Comparison of ENCODE assay signal across 8 cellular contexts in the genomic region with DNA sequence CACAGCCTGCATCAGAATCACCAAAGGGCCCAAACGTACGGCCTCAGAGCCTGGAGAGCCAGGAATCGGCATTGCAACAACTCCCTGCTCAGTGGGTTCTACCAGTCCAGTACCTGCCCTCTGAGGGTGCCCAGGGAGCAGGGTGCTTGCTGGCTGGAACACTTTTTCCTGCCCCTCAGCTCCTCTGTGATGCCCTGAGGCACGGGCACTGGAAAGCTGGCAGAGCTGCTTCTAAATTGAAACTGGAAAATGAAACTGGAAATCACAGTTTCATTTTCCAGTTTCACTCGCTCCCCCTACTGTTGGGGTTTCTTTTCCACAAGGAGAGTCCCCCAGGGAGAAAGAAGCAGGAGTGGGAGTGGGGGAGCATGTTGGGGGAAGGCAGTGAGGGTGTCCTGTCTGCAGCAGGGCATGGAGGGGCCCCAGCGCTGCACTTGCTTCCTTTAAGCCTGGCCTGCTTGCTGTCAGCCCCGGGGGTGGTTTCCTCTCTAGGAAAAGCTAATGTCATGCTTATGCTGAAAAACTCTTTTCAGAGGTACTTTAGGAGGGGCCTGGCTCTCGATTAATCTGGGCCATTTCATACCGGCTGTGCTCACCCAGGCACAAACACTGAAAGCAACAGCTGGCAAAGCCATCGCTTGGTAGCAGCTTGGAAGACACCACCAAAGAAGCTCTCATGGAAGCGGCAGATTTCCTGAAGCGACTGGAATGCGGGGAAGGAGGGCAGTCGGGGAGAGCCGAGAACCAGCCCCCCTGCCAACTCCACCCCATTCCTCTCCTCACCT. TPM values are rescaled to one million over a fixed set of nuclear protein-coding genes. Genes with fewer than 3 reads are reported as not detected.
DNase-seq lines count a peak whose midpoint lies in the region; ATAC-seq and TF ChIP-seq lines count a peak whose summit lies in the region.

No MANE protein-coding gene starts in this region.

- H3K36me3 Mint-ChIP-seq in naive B cell: peaks cover 0 to 9% of the 10 kb centered on the region in 2 donors

- no peaks in the 10 kb centered on the region for H3K27me3 Mint-ChIP-seq in naive B cell

- no peaks in the 10 kb centered on the region for H3K9me3 Mint-ChIP-seq in naive B cell

- peak; percentile 37 to 47 for ATAC-seq in naive B cell (ENCODE audit: low read depth in 2 of 2)
- ATAC-seq in GM18519 (IDR thresholded peaks at IDR 0.05; ENCODE audit: low FRiP score, unreplicated experiment): no peak

- POLR2A ChIA-PET in HEK293T (lab: Yijun Ruan, JAX): interaction anchor here (1.5 kb wide), 1 partner anchor 26 kb away, joined by 8 read pairs; the partner anchor contains the start of gene IRF1

- H3K4me1 Mint-ChIP-seq in naive B cell: peaks cover 83 to 97% (median 94%) of the 10 kb centered on the region in 3 donors

- peak overlapping the region; percentile 73 to 88 (median 80) for H3K4me3 Mint-ChIP-seq in naive B cell

- CTCF ChIA-PET in HEK293T (lab: Yijun Ruan, JAX): interaction anchor here (1.8 kb wide), 1 partner anchor 14 kb away, joined by 5 read pairs; no protein-coding TSS in a partner anchor

- DNase-seq in DMS 273 (lab: John Stamatoyannopoulos, UW; ENCODE audit: unreplicated experiment) (peak; percentile 89), NCI-H1694 (lab: John Stamatoyannopoulos, UW) (peak; percentile 65), T47D (ENCODE audit: low read depth in 1 of 2, low spot score in 1 of 2) (peak; percentile 30 to 58), naive B cell (no peak), pons (ENCODE audit: low spot score) (no peak), epidermal melanocyte (ENCODE audit: insufficient read length, low spot score) (no peak), HEK293T (ENCODE audit: extremely low spot score) (no peak)

- in situ Hi-C loops in T47D (cut with HindIII; ENCODE audit: low pct_unique_long_range_greater_than_20kb, low sequenced_read_pairs): no loop called here

- peak overlapping the region; percentile 47 to 92 (median 84) for H3K27ac Mint-ChIP-seq in naive B cell

TF ChIP-seq in HEK293T, 16 proteins besides CTCF, POLR2A, EP300 and RAD21:
- TF ChIP-seq NFRKB (IDR thresholded peaks at IDR 0.05): no peak
- TF ChIP-seq TARDBP (IDR thresholded peaks at IDR 0.05): no peak
- TF ChIP-seq BHLHE40 (IDR thresholded peaks at IDR 0.05; ENCODE audit: borderline replicate concordance): no peak
- no peak for TF ChIP-seq HDGF (IDR thresholded peaks at IDR 0.05; ENCODE audit: borderline replicate concordance)
- TF ChIP-seq ZNF384 (IDR thresholded peaks at IDR 0.05): no peak

RNA-seq across cellular contexts. Expression of gene IRF1, which starts 26.2 kb away (rescaled TPM):
- polyA plus RNA-seq in naive B cell (ENCODE audit: low read depth in 6 of 6): 100 to 1,000 TPM; 228 to 332 (median 296) TPM

Comparison
In these comparisons a context has a peak if more than half of its experiments do, and no peak if none do; other contexts are left out.
1. DNase-seq: peak in DMS 273 (single experiment), NCI-H1694 (single experiment) and T47D (2 of 2); none in naive B cell (single experiment), pons (single experiment), epidermal melanocyte (single experiment) and HEK293T (single experiment).